In the genomic region with DNA sequence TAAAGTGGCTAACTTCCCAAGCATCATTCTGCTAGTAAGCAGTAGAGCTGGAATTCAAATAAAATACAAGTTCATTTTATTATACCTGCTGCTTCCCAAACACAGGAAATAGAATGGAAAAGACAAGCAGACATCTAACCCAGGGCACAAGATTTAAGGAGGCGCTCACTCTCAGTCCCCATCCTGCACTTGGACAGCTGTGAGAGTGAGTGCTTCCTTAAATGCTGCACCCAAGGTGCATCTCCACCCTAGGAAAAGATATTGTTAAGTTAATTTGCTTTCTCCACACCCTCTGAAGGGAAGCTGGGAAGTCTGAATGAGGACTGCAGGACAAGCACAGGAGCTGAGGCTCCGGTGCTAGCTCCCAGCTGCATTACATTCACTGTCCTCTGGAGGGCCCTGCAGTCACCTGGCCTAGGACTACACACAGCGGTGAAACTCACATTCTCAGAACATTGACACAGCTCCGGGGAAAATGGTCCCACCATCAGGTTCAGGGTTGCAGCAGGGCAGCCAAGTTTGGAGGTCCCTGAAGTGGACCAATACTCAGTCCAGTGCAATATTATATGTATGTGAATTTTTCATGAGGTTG, we compare ENCODE assay signal across 8 cellular contexts. TPM values are rescaled to one million over a fixed set of nuclear protein-coding genes. Genes with fewer than 3 reads are reported as not detected.
DNase-seq lines count a peak whose midpoint lies in the region; ATAC-seq and TF ChIP-seq lines count a peak whose summit lies in the region.

No MANE protein-coding gene starts in this region.

- H3K27me3 Mint-ChIP-seq in memory B cell (no peaks in the 10 kb centered on the region), immature natural killer cell (ENCODE audit: low read depth in 3 of 3) (no peaks in the 10 kb centered on the region)
- H3K27me3 Mint-ChIP-seq in activated CD8-positive, alpha-beta memory T cell treated with anti-CD3 and anti-CD28 coated beads, Interleukin-2, amount 10 ng/mL, durations not matched to agents 7 days and 5 days = no peaks in the 10 kb centered on the region

- H3K27me3 ChIP-seq in DOHH2 (ENCODE audit: control insufficient read depth, low read length) (peaks cover 4% of the 10 kb centered on the region; the same call in 1 of the 2 replicates), adrenal gland (no peaks in the 10 kb centered on the region)

- H3K9me3 Mint-ChIP-seq in memory B cell (no peaks in the 10 kb centered on the region), immature natural killer cell (no peaks in the 10 kb centered on the region)
- no peaks in the 10 kb centered on the region for H3K9me3 Mint-ChIP-seq in activated CD8-positive, alpha-beta memory T cell treated with anti-CD3 and anti-CD28 coated beads, Interleukin-2, amount 10 ng/mL, durations not matched to agents 7 days and 5 days (ENCODE audit: low read depth)

- no peak overlapping the region for H3K4me3 ChIP-seq in DOHH2 (ENCODE audit: low read length)
- H3K4me3 ChIP-seq in adrenal gland = no peak overlapping the region

- H4K20me1 ChIP-seq in DOHH2 (ENCODE audit: control insufficient read depth, insufficient read depth, low read depth, low read length) = no peaks in the 10 kb centered on the region

- H3K4me1 Mint-ChIP-seq in memory B cell = no peaks in the 10 kb centered on the region
- H3K4me1 Mint-ChIP-seq in activated CD8-positive, alpha-beta memory T cell treated with anti-CD3 and anti-CD28 coated beads, Interleukin-2, amount 10 ng/mL, durations not matched to agents 7 days and 5 days = no peaks in the 10 kb centered on the region
- no peaks in the 10 kb centered on the region for H3K4me1 Mint-ChIP-seq in immature natural killer cell

- CTCF ChIA-PET in activated CD8-positive, alpha-beta memory T cell treated with anti-CD3 and anti-CD28 coated beads, Interleukin-2, amount 10 ng/mL, durations not matched to agents 7 days and 5 days (lab: Charles Lee) = interaction anchor here (0.6 to 1.8 kb wide), 9 partner anchors 9 to 249 kb away, joined by 3 to 5 read pairs (median 3); no protein-coding TSS in a partner anchor

- H3K27ac Mint-ChIP-seq in memory B cell (no peak overlapping the region), immature natural killer cell (no peak overlapping the region)
- H3K27ac Mint-ChIP-seq in activated CD8-positive, alpha-beta memory T cell treated with anti-CD3 and anti-CD28 coated beads, Interleukin-2, amount 10 ng/mL, durations not matched to agents 7 days and 5 days = no peak overlapping the region

- H3K4me3 Mint-ChIP-seq in memory B cell = no peak overlapping the region
- no peak overlapping the region for H3K4me3 Mint-ChIP-seq in activated CD8-positive, alpha-beta memory T cell treated with anti-CD3 and anti-CD28 coated beads, Interleukin-2, amount 10 ng/mL, durations not matched to agents 7 days and 5 days
- H3K4me3 Mint-ChIP-seq in immature natural killer cell = no peak overlapping the region

- H3K4me1 ChIP-seq in DOHH2 (ENCODE audit: control insufficient read depth, low read length) = no peaks in the 10 kb centered on the region
- peaks cover 1 to 4% of the 10 kb centered on the region in 2 donors for H3K4me1 ChIP-seq in adrenal gland (replicated peaks in 1 of 2)

- peak in 5 of 7 donors; percentile 41 to 62 (median 55) for DNase-seq in adrenal gland
- no peak for DNase-seq in memory B cell (ENCODE audit: low spot score in 2 of 2)
- no peak for DNase-seq in activated CD8-positive, alpha-beta memory T cell treated with anti-CD3 and anti-CD28 coated beads, Interleukin-2, amount 10 ng/mL, durations not matched to agents 7 days and 5 days
- DNase-seq in immature natural killer cell = no peak

- no peaks in the 10 kb centered on the region for H3K9me3 ChIP-seq in DOHH2 (ENCODE audit: control insufficient read depth, insufficient read depth, low read length)
- H3K9me3 ChIP-seq in adrenal gland (replicated peaks in 1 of 3) = no peaks in the 10 kb centered on the region

- TF ChIP-seq CTCF in DOHH2 (IDR thresholded peaks at IDR 0.05; ENCODE audit: low read depth, low read length, poor library complexity, severe bottlenecking) (peak; percentile 62), adrenal gland (IDR thresholded peaks at IDR 0.05) (peak; percentile 43 to 55 (median 48))

- WGBS in adrenal gland, 4 donors = 75 to 85% (median 80%) methylated on average over 4 of the region's 4 CpGs

- H3K79me2 ChIP-seq in DOHH2 (ENCODE audit: control insufficient read depth, low read length) = no peaks in the 10 kb centered on the region

- H3F3A ChIP-seq in DOHH2 (ENCODE audit: control insufficient read depth, insufficient read depth) = no peaks in the 10 kb centered on the region

- ATAC-seq in HG03520 (IDR thresholded peaks at IDR 0.05; ENCODE audit: unreplicated experiment) (peak; percentile 53), memory B cell (ENCODE audit: low read depth) (peak; percentile 70), GM19455 (IDR thresholded peaks at IDR 0.05; ENCODE audit: unreplicated experiment) (no peak), GM21360 (IDR thresholded peaks at IDR 0.05; ENCODE audit: unreplicated experiment) (no peak)
- ATAC-seq in activated CD8-positive, alpha-beta memory T cell treated with anti-CD3 and anti-CD28 coated beads, Interleukin-2, amount 10 ng/mL, durations not matched to agents 7 days and 5 days = no peak

- intact Hi-C loops in adrenal gland (cut with DNase I) = loop anchor here in 1 of 2 donors (10.0 kb wide), 1 partner anchor 151 kb away; no protein-coding TSS in a partner anchor

- H3K27ac ChIP-seq in DOHH2 (ENCODE audit: low read depth, low read length) (no peak overlapping the region), adrenal gland (no peak overlapping the region)

- H3K4me2 ChIP-seq in DOHH2 (ENCODE audit: low read length) = no peak overlapping the region

- TF ChIP-seq POLR2A in adrenal gland (IDR thresholded peaks at IDR 0.05) = no peak

- no peaks in the 10 kb centered on the region for H3K36me3 ChIP-seq in DOHH2 (ENCODE audit: control insufficient read depth, low read length)
- peaks cover 0 to 48% of the 10 kb centered on the region in 2 donors for H3K36me3 ChIP-seq in adrenal gland (replicated peaks in 1 of 2)

- no peaks in the 10 kb centered on the region for H3K9me2 ChIP-seq in DOHH2 (replicated peaks; ENCODE audit: control insufficient read depth, low read length)

- H3K36me3 Mint-ChIP-seq in memory B cell = peaks cover 8% of the 10 kb centered on the region
- peaks cover 2% of the 10 kb centered on the region for H3K36me3 Mint-ChIP-seq in activated CD8-positive, alpha-beta memory T cell treated with anti-CD3 and anti-CD28 coated beads, Interleukin-2, amount 10 ng/mL, durations not matched to agents 7 days and 5 days
- H3K36me3 Mint-ChIP-seq in immature natural killer cell = peaks cover 0 to 20% (median 13%) of the 10 kb centered on the region in 3 donors

RNA-seq across cellular contexts. Expression of gene HEBP1, which starts 14.2 kb away (rescaled TPM):
- total RNA-seq in adrenal gland = 100 to 1,000 TPM in 4 of 8 donors, 10 to 100 TPM in 4; 49.1 to 165 (median 112) TPM
- polyA plus RNA-seq in adrenal gland = 100 to 1,000 TPM in 1 of 3 donors, 10 to 100 TPM in 2; 53.3 to 142 (median 53.4) TPM
- 1 to 10 TPM; 8.9 to 9.7 TPM for total RNA-seq in activated CD8-positive, alpha-beta memory T cell treated with anti-CD3 and anti-CD28 coated beads, Interleukin-2, amount 10 ng/mL, durations not matched to agents 7 days and 5 days
- 10 to 100 TPM; 21.8 to 24.6 (median 24.3) TPM for polyA plus RNA-seq in immature natural killer cell

RNA-seq across cellular contexts. Expression of gene GPRC5D, which starts 33.9 kb away (rescaled TPM):
- total RNA-seq in adrenal gland = not detected
- under 1 TPM in 2 of 3 donors, not detected in 1; 0.17 to 0.40 TPM for polyA plus RNA-seq in adrenal gland
- not detected for total RNA-seq in activated CD8-positive, alpha-beta memory T cell treated with anti-CD3 and anti-CD28 coated beads, Interleukin-2, amount 10 ng/mL, durations not matched to agents 7 days and 5 days
- polyA plus RNA-seq in immature natural killer cell = under 1 TPM in 1 of 3 donors, not detected in 2; 0.52 TPM

RNA-seq across cellular contexts. Expression of gene FAM234B, which starts 58.3 kb away (rescaled TPM):
- total RNA-seq in adrenal gland = 1 to 10 TPM; 4.0 to 9.9 (median 7.2) TPM
- 1 to 10 TPM in 1 of 3 donors, under 1 TPM in 2; 0.64 to 4.6 (median 0.67) TPM for polyA plus RNA-seq in adrenal gland
- 1 to 10 TPM; 4.7 to 5.0 TPM for total RNA-seq in activated CD8-positive, alpha-beta memory T cell treated with anti-CD3 and anti-CD28 coated beads, Interleukin-2, amount 10 ng/mL, durations not matched to agents 7 days and 5 days
- 1 to 10 TPM in 2 of 3 donors, under 1 TPM in 1; 0.14 to 1.5 (median 1.3) TPM for polyA plus RNA-seq in immature natural killer cell

Comparison
In these comparisons a context has a peak if more than half of its experiments do, and no peak if none do; other contexts are left out.
1. ATAC-seq: peak in HG03520 (single experiment) and memory B cell (single experiment); none in activated CD8-positive, alpha-beta memory T cell treated with anti-CD3 and anti-CD28 coated beads, Interleukin-2, amount 10 ng/mL, durations not matched to agents 7 days and 5 days (single experiment), GM19455 (single experiment) and GM21360 (single experiment).
2. DNase-seq: peak in adrenal gland (5 of 7); none in memory B cell (0 of 2), activated CD8-positive, alpha-beta memory T cell treated with anti-CD3 and anti-CD28 coated beads, Interleukin-2, amount 10 ng/mL, durations not matched to agents 7 days and 5 days (single experiment) and immature natural killer cell (0 of 3).
3. RNA of gene HEBP1, which starts 14.2 kb away (total RNA-seq): 49.1 to 165 TPM in adrenal gland; 8.9 to 9.7 TPM in activated CD8-positive, alpha-beta memory T cell treated with anti-CD3 and anti-CD28 coated beads, Interleukin-2, amount 10 ng/mL, durations not matched to agents 7 days and 5 days; every median in the first group is over 4 times any median in the second.